Comparison of ENCODE assay signal across 1 cellular context in genomic region chr19:12940897-12941296, GRCh38.
TF ChIP-seq lines count a peak whose summit lies in the region.

No MANE protein-coding gene starts in this region.

TF ChIP-seq in GM23338, 12 proteins besides CTCF, POLR2A, EP300 and RAD21 (continued from another document):
- TF ChIP-seq ZNF331 (CRISPR knock-in tag; IDR thresholded peaks at IDR 0.05; ENCODE audit: low read depth) (no peak), ZNF114 (CRISPR knock-in tag; IDR thresholded peaks at IDR 0.05) (no peak), POLR2AphosphoS5 (IDR thresholded peaks at IDR 0.05; ENCODE audit: low read depth) (no peak), NANOG (IDR thresholded peaks at IDR 0.05; ENCODE audit: borderline replicate concordance) (no peak), STAT1 (IDR thresholded peaks at IDR 0.05; ENCODE audit: unreplicated experiment) (no peak)
- TF ChIP-seq, protein P1, sequence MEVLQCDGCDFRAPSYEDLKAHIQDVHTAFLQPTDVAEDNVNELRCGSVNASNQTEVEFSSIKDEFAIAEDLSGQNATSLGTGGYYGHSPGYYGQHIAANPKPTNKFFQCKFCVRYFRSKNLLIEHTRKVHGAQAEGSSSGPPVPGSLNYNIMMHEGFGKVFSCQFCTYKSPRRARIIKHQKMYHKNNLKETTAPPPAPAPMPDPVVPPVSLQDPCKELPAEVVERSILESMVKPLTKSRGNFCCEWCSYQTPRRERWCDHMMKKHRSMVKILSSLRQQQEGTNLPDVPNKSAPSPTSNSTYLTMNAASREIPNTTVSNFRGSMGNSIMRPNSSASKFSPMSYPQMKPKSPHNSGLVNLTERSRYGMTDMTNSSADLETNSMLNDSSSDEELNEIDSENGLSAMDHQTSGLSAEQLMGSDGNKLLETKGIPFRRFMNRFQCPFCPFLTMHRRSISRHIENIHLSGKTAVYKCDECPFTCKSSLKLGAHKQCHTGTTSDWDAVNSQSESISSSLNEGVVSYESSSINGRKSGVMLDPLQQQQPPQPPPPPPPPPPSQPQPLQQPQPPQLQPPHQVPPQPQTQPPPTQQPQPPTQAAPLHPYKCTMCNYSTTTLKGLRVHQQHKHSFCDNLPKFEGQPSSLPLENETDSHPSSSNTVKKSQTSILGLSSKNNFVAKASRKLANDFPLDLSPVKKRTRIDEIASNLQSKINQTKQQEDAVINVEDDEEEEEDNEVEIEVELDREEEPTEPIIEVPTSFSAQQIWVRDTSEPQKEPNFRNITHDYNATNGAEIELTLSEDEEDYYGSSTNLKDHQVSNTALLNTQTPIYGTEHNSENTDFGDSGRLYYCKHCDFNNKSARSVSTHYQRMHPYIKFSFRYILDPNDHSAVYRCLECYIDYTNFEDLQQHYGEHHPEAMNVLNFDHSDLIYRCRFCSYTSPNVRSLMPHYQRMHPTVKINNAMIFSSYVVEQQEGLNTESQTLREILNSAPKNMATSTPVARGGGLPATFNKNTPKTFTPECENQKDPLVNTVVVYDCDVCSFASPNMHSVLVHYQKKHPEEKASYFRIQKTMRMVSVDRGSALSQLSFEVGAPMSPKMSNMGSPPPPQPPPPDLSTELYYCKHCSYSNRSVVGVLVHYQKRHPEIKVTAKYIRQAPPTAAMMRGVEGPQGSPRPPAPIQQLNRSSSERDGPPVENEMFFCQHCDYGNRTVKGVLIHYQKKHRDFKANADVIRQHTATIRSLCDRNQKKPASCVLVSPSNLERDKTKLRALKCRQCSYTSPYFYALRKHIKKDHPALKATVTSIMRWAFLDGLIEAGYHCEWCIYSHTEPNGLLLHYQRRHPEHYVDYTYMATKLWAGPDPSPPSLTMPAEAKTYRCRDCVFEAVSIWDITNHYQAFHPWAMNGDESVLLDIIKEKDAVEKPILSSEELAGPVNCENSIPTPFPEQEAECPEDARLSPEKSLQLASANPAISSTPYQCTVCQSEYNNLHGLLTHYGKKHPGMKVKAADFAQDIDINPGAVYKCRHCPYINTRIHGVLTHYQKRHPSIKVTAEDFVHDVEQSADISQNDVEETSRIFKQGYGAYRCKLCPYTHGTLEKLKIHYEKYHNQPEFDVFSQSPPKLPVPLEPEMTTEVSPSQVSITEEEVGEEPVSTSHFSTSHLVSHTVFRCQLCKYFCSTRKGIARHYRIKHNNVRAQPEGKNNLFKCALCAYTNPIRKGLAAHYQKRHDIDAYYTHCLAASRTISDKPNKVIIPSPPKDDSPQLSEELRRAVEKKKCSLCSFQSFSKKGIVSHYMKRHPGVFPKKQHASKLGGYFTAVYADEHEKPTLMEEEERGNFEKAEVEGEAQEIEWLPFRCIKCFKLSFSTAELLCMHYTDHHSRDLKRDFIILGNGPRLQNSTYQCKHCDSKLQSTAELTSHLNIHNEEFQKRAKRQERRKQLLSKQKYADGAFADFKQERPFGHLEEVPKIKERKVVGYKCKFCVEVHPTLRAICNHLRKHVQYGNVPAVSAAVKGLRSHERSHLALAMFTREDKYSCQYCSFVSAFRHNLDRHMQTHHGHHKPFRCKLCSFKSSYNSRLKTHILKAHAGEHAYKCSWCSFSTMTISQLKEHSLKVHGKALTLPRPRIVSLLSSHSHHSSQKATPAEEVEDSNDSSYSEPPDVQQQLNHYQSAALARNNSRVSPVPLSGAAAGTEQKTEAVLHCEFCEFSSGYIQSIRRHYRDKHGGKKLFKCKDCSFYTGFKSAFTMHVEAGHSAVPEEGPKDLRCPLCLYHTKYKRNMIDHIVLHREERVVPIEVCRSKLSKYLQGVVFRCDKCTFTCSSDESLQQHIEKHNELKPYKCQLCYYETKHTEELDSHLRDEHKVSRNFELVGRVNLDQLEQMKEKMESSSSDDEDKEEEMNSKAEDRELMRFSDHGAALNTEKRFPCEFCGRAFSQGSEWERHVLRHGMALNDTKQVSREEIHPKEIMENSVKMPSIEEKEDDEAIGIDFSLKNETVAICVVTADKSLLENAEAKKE (CRISPR knock-in tag; IDR thresholded peaks at IDR 0.05), result no peak
